ENCODE assay signal across 12 cellular contexts in the genomic region with DNA sequence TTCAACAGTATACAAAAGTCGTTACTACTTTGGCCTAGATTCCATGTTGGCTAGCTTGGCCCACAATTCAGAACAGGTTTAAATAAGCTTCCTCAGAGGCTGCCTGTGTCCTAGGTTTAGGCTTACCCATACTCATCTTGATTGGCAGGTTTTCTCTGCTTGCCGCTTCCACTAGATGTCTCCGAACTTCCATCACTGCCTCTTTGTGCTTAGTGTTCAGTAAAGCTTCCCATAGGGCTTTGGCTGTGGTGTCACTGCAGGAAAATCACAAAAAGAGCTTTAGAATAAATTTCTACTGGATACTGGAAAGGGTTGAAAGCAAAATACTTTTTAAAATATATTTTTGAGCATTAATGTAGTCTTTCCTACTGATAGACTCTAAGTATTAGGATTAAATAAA. TPM values are rescaled to one million over a fixed set of nuclear protein-coding genes. Genes with fewer than 3 reads are reported as not detected.
A peak's percentile ranks its signal among the peaks of the same experiment; 100 is the strongest.
DNase-seq lines count a peak whose midpoint lies in the region; ATAC-seq, FAIRE-seq and TF ChIP-seq lines count a peak whose summit lies in the region.
"Had no signal": no experiment of that assay in that cellular context is flagged by ENCODE, and none has a peak within 500 bp of the region (broad histone marks: within the 10 kb centered on the region; RNA-seq: fewer than 3 reads in every experiment).

No MANE protein-coding gene starts in this region.

- intact Hi-C loops in HepG2 (cut with micrococcal nuclease; ENCODE audit: unreplicated experiment) = no loop called here

- no peaks in the 10 kb centered on the region for H4K20me1 ChIP-seq in HepG2 (ENCODE audit: insufficient read depth, low read length)
- no peaks in the 10 kb centered on the region for H4K20me1 ChIP-seq in GM23248 (ENCODE audit: insufficient read depth)

- no peaks in the 10 kb centered on the region for H3K9me2 ChIP-seq in GM23248 (ENCODE audit: insufficient read depth)

- no peak overlapping the region for H3K27ac ChIP-seq in HepG2 (ENCODE audit: extremely low read length, insufficient read depth, low read length)
- no peak overlapping the region for H3K27ac ChIP-seq in GM23248
- H3K27ac ChIP-seq: right atrium auricular region, SJSA1 had no signal

- H3K79me2 ChIP-seq in HepG2 (ENCODE audit: insufficient read depth, low read length) (no peaks in the 10 kb centered on the region), GM23248 (ENCODE audit: insufficient read depth) (peaks cover 87% of the 10 kb centered on the region)

- no peaks in the 10 kb centered on the region for H3K4me1 ChIP-seq in HepG2 (ENCODE audit: insufficient read depth, low read length)
- peaks cover 44% of the 10 kb centered on the region for H3K4me1 ChIP-seq in GM23248 (ENCODE audit: insufficient read depth)
- H3K4me1 ChIP-seq: right atrium auricular region, SJSA1 had no signal

- CTCF ChIA-PET in HepG2 (lab: Yijun Ruan, JAX; ENCODE audit: low intra/inter-chr PET ratio, low total read pairs) = no interaction called here

- no peak overlapping the region for H3K27ac Mint-ChIP-seq in stimulated activated effector memory CD8-positive, alpha-beta T cell treated with anti-CD3 and anti-CD28 coated beads, Interleukin-12 subunit alpha, Interleukin-12 subunit beta, amount 100 ng/mL, for 72 hours
- H3K27ac Mint-ChIP-seq: activated T-helper 2 cell treated with anti-CD3 and anti-CD28 coated beads, Interferon-gamma antibody, Interleukin-2, Interleukin-4, amounts not matched to agents 10 μg/mL and 5 μg/mL and 100 μg/mL, durations not matched to agents 14 hours and 24 hours and 36 hours had no signal

- no peak for TF ChIP-seq RAD21 in HepG2 (CRISPR knock-in tag; IDR thresholded peaks at IDR 0.05)

- 84% methylated on average over 3 of the region's 3 CpGs for WGBS in HepG2 (ENCODE audit: low lambda C conversion rate)
- WGBS in GM23248 (ENCODE audit: low coverage in 1 of 2, low lambda C conversion rate in 2 of 2, missing lambda C conversion rate in 2 of 2), 2 experiments = 80 to 83% methylated on average over 3 of the region's 3 CpGs

- no TSS peak for BruUV-seq in HepG2 (replicated peaks; lab: Mats Ljungman, UMichigan)

- POLR2A ChIA-PET in HepG2 (lab: Yijun Ruan, JAX) = no interaction called here

- no peaks in the 10 kb centered on the region for H3K9me3 Mint-ChIP-seq in stimulated activated effector memory CD8-positive, alpha-beta T cell treated with anti-CD3 and anti-CD28 coated beads, Interleukin-12 subunit alpha, Interleukin-12 subunit beta, amount 100 ng/mL, for 72 hours
- H3K9me3 Mint-ChIP-seq: activated T-helper 2 cell treated with anti-CD3 and anti-CD28 coated beads, Interferon-gamma antibody, Interleukin-2, Interleukin-4, amounts not matched to agents 10 μg/mL and 5 μg/mL and 100 μg/mL, durations not matched to agents 14 hours and 24 hours and 36 hours had no signal

- FAIRE-seq in D721Med (lab: Jason Lieb, UNC) (no peak), HepG2 (lab: Jason Lieb, UNC) (peak; percentile 23)

- no peak overlapping the region for H2AFZ ChIP-seq in HepG2 (ENCODE audit: low read length)
- H2AFZ ChIP-seq in GM23248 = no peak overlapping the region

- H3K4me3 Mint-ChIP-seq in stimulated activated effector memory CD8-positive, alpha-beta T cell treated with anti-CD3 and anti-CD28 coated beads, Interleukin-12 subunit alpha, Interleukin-12 subunit beta, amount 100 ng/mL, for 72 hours = no peak overlapping the region

- H3K27me3 ChIP-seq in HepG2 (ENCODE audit: control insufficient read depth in 1 of 2, insufficient read depth in 2 of 2, low read length in 2 of 2) (no peaks in the 10 kb centered on the region), GM23248 (replicated peaks; ENCODE audit: insufficient read depth) (no peaks in the 10 kb centered on the region)
- H3K27me3 ChIP-seq: right atrium auricular region, SJSA1 had no signal

- no peak for TF ChIP-seq EP300 in HepG2 (IDR thresholded peaks at IDR 0.05; ENCODE audit: low read depth in 2 of 2, low read length in 2 of 2)
- no peak for TF ChIP-seq EP300 in HepG2 (CRISPR knock-in tag; IDR thresholded peaks at IDR 0.05; ENCODE audit: borderline replicate concordance)

- peaks cover 25% of the 10 kb centered on the region for H3K36me3 Mint-ChIP-seq in stimulated activated effector memory CD8-positive, alpha-beta T cell treated with anti-CD3 and anti-CD28 coated beads, Interleukin-12 subunit alpha, Interleukin-12 subunit beta, amount 100 ng/mL, for 72 hours

- no peak for TF ChIP-seq POLR2A in HepG2 (IDR thresholded peaks at IDR 0.05; ENCODE audit: insufficient read depth in 1 of 2, low read depth in 2 of 2, low read length in 2 of 2)

- in situ Hi-C loops in HepG2 (cut with HindIII; ENCODE audit: extremely low pct_ligation_motif_present, low pct_unique_long_range_greater_than_20kb) (loop anchor here (25.0 kb wide), 1 partner anchor 924 kb away; a partner anchor contains a TSS), GM23248 (cut with MboI) (no loop called here)

- peaks cover 23% of the 10 kb centered on the region for H3F3A ChIP-seq in GM23248 (ENCODE audit: insufficient read depth)

- no peak overlapping the region for H3K4me2 ChIP-seq in HepG2 (ENCODE audit: low read depth, low read length)
- no peak overlapping the region for H3K4me2 ChIP-seq in GM23248 (ENCODE audit: unreplicated experiment)

- H3K9me3 ChIP-seq in HepG2 (ENCODE audit: low read length) = no peaks in the 10 kb centered on the region
- no peaks in the 10 kb centered on the region for H3K9me3 ChIP-seq in GM23248 (ENCODE audit: low read depth)
- H3K9me3 ChIP-seq: right atrium auricular region, SJSA1 had no signal

- H3K4me3 ChIP-seq in HepG2 (replicated peaks in 1 of 3; ENCODE audit: insufficient read depth in 1 of 3, low read depth in 2 of 3, low read length in 3 of 3) (no peak overlapping the region), GM23248 (no peak overlapping the region)
- H3K4me3 ChIP-seq: right atrium auricular region, SJSA1 had no signal

- DNase-seq in D721Med (ENCODE audit: insufficient read length, low spot score) (no peak), M059J (ENCODE audit: low read depth) (peak; percentile 22), cerebellar cortex (ENCODE audit: low spot score) (peak; percentile 38), HepG2 (ENCODE audit: low spot score) (peak; percentile 43), NCI-H128 (lab: John Stamatoyannopoulos, UW; ENCODE audit: unreplicated experiment) (no peak), GM23248 (no peak), NCI-H1436 (lab: John Stamatoyannopoulos, UW) (no peak)
- no peak for DNase-seq in stimulated activated effector memory CD8-positive, alpha-beta T cell treated with anti-CD3 and anti-CD28 coated beads, Interleukin-12 subunit alpha, Interleukin-12 subunit beta, amount 100 ng/mL, for 72 hours (ENCODE audit: low spot score in 2 of 2)
- DNase-seq: stimulated activated naive CD4-positive, alpha-beta T cell treated with Interleukin-2 at 50 U/mL for 16 hours had no signal

- no peaks in the 10 kb centered on the region for H3K36me3 ChIP-seq in HepG2 (replicated peaks in 1 of 2; ENCODE audit: control insufficient read depth in 1 of 2, insufficient read depth in 2 of 2, low read length in 2 of 2)
- peaks cover 7% of the 10 kb centered on the region; the same call in 1 of the 2 replicates for H3K36me3 ChIP-seq in GM23248 (ENCODE audit: low read depth)
- H3K36me3 ChIP-seq: right atrium auricular region, SJSA1 had no signal

- no peak overlapping the region for H3K9ac ChIP-seq in HepG2 (ENCODE audit: insufficient read depth, low read depth, low read length)
- no peak overlapping the region for H3K9ac ChIP-seq in GM23248

- peak; percentile 17 for TF ChIP-seq CTCF in D721Med (IDR thresholded peaks at IDR 0.05; ENCODE audit: insufficient read depth, missing control alignments)
- TF ChIP-seq CTCF in HepG2 (CRISPR knock-in tag; IDR thresholded peaks at IDR 0.05) = peak; percentile 62

- ATAC-seq in HepG2 = peak; percentile 86
- no peak for ATAC-seq in stimulated activated effector memory CD8-positive, alpha-beta T cell treated with anti-CD3 and anti-CD28 coated beads, Interleukin-12 subunit alpha, Interleukin-12 subunit beta, amount 100 ng/mL, for 72 hours

- peaks cover 17% of the 10 kb centered on the region for H3K4me1 Mint-ChIP-seq in stimulated activated effector memory CD8-positive, alpha-beta T cell treated with anti-CD3 and anti-CD28 coated beads, Interleukin-12 subunit alpha, Interleukin-12 subunit beta, amount 100 ng/mL, for 72 hours

TF ChIP-seq in HepG2, 621 proteins besides CTCF, POLR2A, EP300 and RAD21 (continues in another document):
- no peak for TF ChIP-seq ZNF124 (CRISPR knock-in tag; IDR thresholded peaks at IDR 0.05)

RNA-seq across cellular contexts. Expression of a gene that starts 52.4 kb away (rescaled TPM):
- total RNA-seq in M059J (2014; rRNA removed; shearing (Covaris generic)) = 11.2 and 18.3 TPM in 2 replicates
- 15.6 and 16.7 TPM in 2 replicates for total RNA-seq in HepG2 (2016; rRNA removed; fragmentation: Illumina TruSeq; extraction: Trizol)
- 0.88 and 0.91 TPM in 2 replicates for total RNA-seq in HepG2 (2016; cell fraction: cytosol; rRNA removed; fragmentation: Illumina TruSeq; extraction: Trizol; ENCODE audit: low read depth)
- total RNA-seq in HepG2 (2016; cell fraction: insoluble cytoplasmic fraction; rRNA removed; fragmentation: Illumina TruSeq; extraction: Trizol) = 14.4 and 16.6 TPM in 2 replicates
- 2.4 and 2.5 TPM in 2 replicates for total RNA-seq in HepG2 (2016; cell fraction: membrane; rRNA removed; fragmentation: Illumina TruSeq; extraction: Trizol)
- total RNA-seq in HepG2 (2016; cell fraction: nucleus; rRNA removed; fragmentation: Illumina TruSeq; extraction: Trizol) = 30.4 and 31.0 TPM in 2 replicates
- polyA plus RNA-seq in HepG2 (2011; rRNA removed) (4.6 and 5.6 TPM in 2 replicates), GM23248 (2016; fragmentation: Nextera tagmentation; extraction: Ambion mirVana) (30.4 and 30.7 TPM in 2 replicates)
- 5.2 and 5.5 TPM in 2 replicates for polyA plus RNA-seq in HepG2 (2011; cell fraction: cytosol; rRNA removed)
- polyA plus RNA-seq in HepG2 (2011; cell fraction: nucleus; rRNA removed) = 7.3 and 7.6 TPM in 2 replicates
- 3.4 and 4.8 TPM in 2 replicates for polyA plus RNA-seq in HepG2 (2012)
- polyA plus RNA-seq in HepG2 (2016; cell fraction: cytosol; fragmentation: Illumina TruSeq; extraction: Trizol; ENCODE audit: low read depth) = 0.46 and 0.83 TPM in 2 replicates
- polyA plus RNA-seq in HepG2 (2016; cell fraction: insoluble cytoplasmic fraction; fragmentation: Illumina TruSeq; extraction: Trizol; ENCODE audit: low read depth) = 14.9 and 15.8 TPM in 2 replicates
- 1.4 and 1.5 TPM in 2 replicates for polyA plus RNA-seq in HepG2 (2016; cell fraction: membrane; fragmentation: Illumina TruSeq; extraction: Trizol; ENCODE audit: low read depth)
- polyA plus RNA-seq in HepG2 (2016; cell fraction: nucleus; fragmentation: Illumina TruSeq; extraction: Trizol; ENCODE audit: insufficient read depth, low read depth) = 4.8 and 6.1 TPM in 2 replicates
- polyA minus RNA-seq in HepG2 (2011; rRNA and poly(A)+ RNA removed; ENCODE audit: low replicate concordance) = 40.2 and 43.4 TPM in 2 replicates
- 5.7 and 7.1 TPM in 2 replicates for polyA minus RNA-seq in HepG2 (2011; cell fraction: cytosol; rRNA and poly(A)+ RNA removed)
- 46.4 and 47.9 TPM in 2 replicates for polyA minus RNA-seq in HepG2 (2011; cell fraction: nucleus; rRNA and poly(A)+ RNA removed)
- 33.2 and 36.3 TPM in 2 replicates for total RNA-seq in GM23248 (2014; rRNA removed; shearing (Covaris generic))

Comparison
In these comparisons a context has a peak if more than half of its experiments do, and no peak if none do; other contexts are left out.
1. DNase-seq: peak in M059J (single experiment), cerebellar cortex (single experiment) and HepG2 (single experiment); none in D721Med (single experiment), stimulated activated effector memory CD8-positive, alpha-beta T cell treated with anti-CD3 and anti-CD28 coated beads, Interleukin-12 subunit alpha, Interleukin-12 subunit beta, amount 100 ng/mL, for 72 hours (0 of 2), NCI-H128 (single experiment), GM23248 (single experiment) and NCI-H1436 (single experiment).